Comparison of ENCODE assay signal across 17 cellular contexts in the genomic region with DNA sequence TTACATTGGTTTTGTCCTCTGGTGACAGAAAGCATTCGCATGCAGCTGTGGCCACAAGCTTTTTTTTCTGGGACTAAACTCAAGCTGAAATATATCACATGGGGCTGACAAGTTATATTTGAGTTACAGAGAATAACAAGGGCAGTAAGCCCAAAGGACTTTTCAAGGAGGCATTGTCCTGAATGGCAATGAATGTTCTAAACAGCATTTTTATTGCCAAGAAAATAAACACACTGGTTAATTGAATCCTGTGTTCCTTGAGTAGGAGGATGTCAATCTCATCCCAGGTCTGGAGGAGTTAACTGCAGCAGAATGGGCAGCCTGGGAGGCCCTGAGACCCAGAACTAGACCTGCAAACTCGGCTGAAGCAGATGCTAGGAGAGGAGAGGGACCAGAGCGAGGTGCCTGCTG.
DNase-seq lines count a peak whose midpoint lies in the region; ATAC-seq and TF ChIP-seq lines count a peak whose summit lies in the region.
"Had no signal": no experiment of that assay in that cellular context is flagged by ENCODE, and none has a peak within 500 bp of the region (broad histone marks: within the 10 kb centered on the region; RNA-seq: fewer than 3 reads in every experiment).

No MANE protein-coding gene starts in this region.

- 0 out of 2 replicates have a peak overlapping the region, but pooled peaks have one; percentile 23 for H3K4me2 ChIP-seq in IMR-90 (ENCODE audit: low read depth, low read length)

- peak overlapping the region in 1 of 2 experiments; percentile 41; a peak in 2 of 4 replicates for H4K8ac ChIP-seq in IMR-90 (ENCODE audit: low read depth in 2 of 2, low read length in 2 of 2)

- CTCF ChIA-PET in IMR-90 (lab: Yijun Ruan, JAX): interaction anchor here (1.0 kb wide), 1 partner anchor 20 kb away, joined by 3 read pairs; no protein-coding TSS in a partner anchor

- no peak for DNase-seq in IMR-90
- DNase-seq in left ventricle myocardium superior: no peak
- peak; percentile 18 for DNase-seq in superior temporal gyrus (ENCODE audit: extremely low spot score)
- no peak for DNase-seq in putamen (ENCODE audit: low spot score)
- DNase-seq in NCI-H446 treated with DMSO at 0.1 percent for 48 hours (lab: John Stamatoyannopoulos, UW): no peak
- DNase-seq: activated B cell treated with CpG ODN at 0.5 μM for 24 hours; adrenal gland; central memory CD4-positive, alpha-beta T cell; endodermal cell; HCEC 1CT; NCI-H1048; NCI-H2107; sigmoid colon had no signal

- H3K27me3 ChIP-seq in IMR-90 (ENCODE audit: control insufficient read depth, insufficient read depth, low read length): no peaks in the 10 kb centered on the region
- H3K27me3 ChIP-seq: adrenal gland, sigmoid colon, suprapubic skin had no signal

- TF ChIP-seq RAD21 in IMR-90 (IDR thresholded peaks at IDR 0.05; ENCODE audit: low read length): no peak

- H3K23ac ChIP-seq in IMR-90 (ENCODE audit: low read depth, low read length): peak overlapping the region; percentile 65

- peak overlapping the region; percentile 51; the same call in 1 of the 2 replicates for H3K4ac ChIP-seq in IMR-90 (ENCODE audit: low read depth, low read length)

- H2AK9ac ChIP-seq in IMR-90 (replicated peaks; ENCODE audit: low read depth, low read length, poor library complexity): no peak overlapping the region

- ATAC-seq in IMR-90 (ENCODE audit: low read depth): no peak
- peak; percentile 45 for ATAC-seq in left ventricle myocardium superior
- no peak for ATAC-seq in HG02588 (IDR thresholded peaks at IDR 0.05; ENCODE audit: unreplicated experiment)

- H4K5ac ChIP-seq in IMR-90 (ENCODE audit: low read depth, low read length): peak overlapping the region; percentile 52

- H3K79me1 ChIP-seq in IMR-90 (ENCODE audit: low read depth in 1 of 2, low read length in 2 of 2): no peaks in the 10 kb centered on the region

- no peaks in the 10 kb centered on the region for H3K36me3 ChIP-seq in IMR-90 (ENCODE audit: control insufficient read depth, insufficient read depth, low read length)
- H3K36me3 ChIP-seq: adrenal gland, sigmoid colon, suprapubic skin had no signal

- BruUV-seq in IMR-90 (replicated peaks; lab: Mats Ljungman, UMichigan): no TSS peak

- in situ Hi-C loops in IMR-90 (cut with MboI; ENCODE audit: low sequenced_read_pairs): no loop called here

- H3K4me1 ChIP-seq in IMR-90 (ENCODE audit: control insufficient read depth, insufficient read depth, low read length): peaks cover 32% of the 10 kb centered on the region

- H3K4me3 ChIP-seq in IMR-90 (ENCODE audit: insufficient read depth, low read depth, low read length): no peak overlapping the region
- H3K4me3 ChIP-seq: adrenal gland, sigmoid colon, suprapubic skin had no signal

- H3K18ac ChIP-seq in IMR-90 (ENCODE audit: low read depth, low read length): peak overlapping the region; percentile 74

- dilution Hi-C loops in IMR-90 (cut with HindIII; ENCODE audit: low sequenced_read_pairs, unreplicated experiment): no loop called here

- intact Hi-C loops in IMR-90 (cut with micrococcal nuclease) (loop anchor here (5.0 kb wide), 2 partner anchors 78 to 187 kb away; no protein-coding TSS in a partner anchor), left ventricle myocardium superior (cut with micrococcal nuclease) (no loop called here)

- H2AK5ac ChIP-seq in IMR-90 (ENCODE audit: low read depth, low read length): peak overlapping the region; percentile 76; the same call in 1 of the 2 replicates

- WGBS in IMR-90 (ENCODE audit: extremely low coverage in 2 of 2, insufficient read length in 1 of 2), 2 experiments: 40% methylated on average over 1 of the region's 3 CpGs; no CpG with 5 or more reads in 1 of the 2 experiments

- no peak for TF ChIP-seq POLR2A in IMR-90 (IDR thresholded peaks at IDR 0.05; ENCODE audit: low read depth, low read length)

- TF ChIP-seq CTCF in IMR-90 (conservative IDR thresholded peaks at IDR 0.05; ENCODE audit: low read depth, low read length) (no peak), VCaP (conservative IDR thresholded peaks at IDR 0.05) (no peak)

- H2BK5ac ChIP-seq in IMR-90 (ENCODE audit: low read depth, low read length, poor library complexity, severe bottlenecking): peak overlapping the region; percentile 35

- H3K14ac ChIP-seq in IMR-90 (replicated peaks; ENCODE audit: low read depth, low read length): peak overlapping the region; percentile 47; the same call in 1 of the 2 replicates

- H4K20me1 ChIP-seq in IMR-90 (ENCODE audit: insufficient read depth, low read length): no peaks in the 10 kb centered on the region

- H3K27ac ChIP-seq in IMR-90 (ENCODE audit: insufficient read depth, low read length) (peak overlapping the region; percentile 6; the same call in 1 of the 2 replicates), VCaP (peak overlapping the region; percentile 63)
- H3K27ac ChIP-seq: adrenal gland, RWPE1, suprapubic skin had no signal

- POLR2A ChIA-PET in IMR-90 (lab: Charles Lee; ENCODE audit: unreplicated experiment): interaction anchor here (0.6 kb wide), 1 partner anchor 138 kb away, joined by 4 read pairs; no protein-coding TSS in a partner anchor

- peaks cover 18% of the 10 kb centered on the region for H3K9me1 ChIP-seq in IMR-90 (ENCODE audit: insufficient read depth, low read length)

- peak overlapping the region; percentile 35; the same call in 1 of the 3 replicates for H2BK15ac ChIP-seq in IMR-90 (ENCODE audit: low read depth, low read length)

- H3K56ac ChIP-seq in IMR-90 (ENCODE audit: extremely low read depth, insufficient read depth, low read length): no peak overlapping the region

- H2AFZ ChIP-seq in IMR-90 (replicated peaks; ENCODE audit: low read length, poor library complexity): peak overlapping the region; percentile 76

- no peak overlapping the region for H3K9ac ChIP-seq in IMR-90 (ENCODE audit: low read depth, low read length)

- H4K91ac ChIP-seq in IMR-90 (ENCODE audit: insufficient read depth, low read depth, low read length): peak overlapping the region; percentile 20; the same call in 1 of the 2 replicates

- peak overlapping the region; percentile 72; the same call in 1 of the 2 replicates for H2BK20ac ChIP-seq in IMR-90 (ENCODE audit: low read depth, low read length)

- no peaks in the 10 kb centered on the region for H3K9me3 ChIP-seq in IMR-90 (ENCODE audit: control insufficient read depth, insufficient read depth, low read length)
- H3K9me3 ChIP-seq: adrenal gland, sigmoid colon, suprapubic skin had no signal

- H2BK120ac ChIP-seq in IMR-90 (ENCODE audit: low read depth, low read length): peak overlapping the region; percentile 63; the same call in 1 of the 2 replicates

TF ChIP-seq in IMR-90, 13 proteins besides CTCF, POLR2A, EP300 and RAD21:
- TF ChIP-seq ELK1 (IDR thresholded peaks at IDR 0.05; ENCODE audit: borderline replicate concordance, low read depth, low read length) (no peak), MAFK (IDR thresholded peaks at IDR 0.05; ENCODE audit: low read depth, low read length) (no peak), NFE2L2 (IDR thresholded peaks at IDR 0.05; ENCODE audit: low read depth, low read length) (no peak), MXI1 (IDR thresholded peaks at IDR 0.05; ENCODE audit: borderline replicate concordance, low read depth, low read length) (no peak), BHLHE40 (IDR thresholded peaks at IDR 0.05; ENCODE audit: low read depth, low read length) (no peak), FOS (IDR thresholded peaks at IDR 0.05; ENCODE audit: low read depth, low read length) (no peak), CEBPB (IDR thresholded peaks at IDR 0.05; ENCODE audit: low read depth, low read length) (no peak), CHD1 (IDR thresholded peaks at IDR 0.05; ENCODE audit: low read depth, low read length) (no peak), SMC3 (IDR thresholded peaks at IDR 0.05; ENCODE audit: low read depth, low read length) (no peak), RFX5 (IDR thresholded peaks at IDR 0.05; ENCODE audit: low read depth, low read length) (no peak)
- TF ChIP-seq, protein P1, sequence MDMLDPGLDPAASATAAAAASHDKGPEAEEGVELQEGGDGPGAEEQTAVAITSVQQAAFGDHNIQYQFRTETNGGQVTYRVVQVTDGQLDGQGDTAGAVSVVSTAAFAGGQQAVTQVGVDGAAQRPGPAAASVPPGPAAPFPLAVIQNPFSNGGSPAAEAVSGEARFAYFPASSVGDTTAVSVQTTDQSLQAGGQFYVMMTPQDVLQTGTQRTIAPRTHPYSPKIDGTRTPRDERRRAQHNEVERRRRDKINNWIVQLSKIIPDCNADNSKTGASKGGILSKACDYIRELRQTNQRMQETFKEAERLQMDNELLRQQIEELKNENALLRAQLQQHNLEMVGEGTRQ (IDR thresholded peaks at IDR 0.05; ENCODE audit: low read depth, low read length): no peak
